ENCODE assay signal across 15 cellular contexts in genomic region chr19:5103812-5104410, GRCh38.
DNase-seq lines count a peak whose midpoint lies in the region; ATAC-seq and TF ChIP-seq lines count a peak whose summit lies in the region.
"Had no signal": no experiment of that assay in that cellular context is flagged by ENCODE, and none has a peak within 500 bp of the region (broad histone marks: within the 10 kb centered on the region; RNA-seq: fewer than 3 reads in every experiment).

No MANE protein-coding gene starts in this region.

- H3K4me3 Mint-ChIP-seq in chondrocyte (ENCODE audit: unreplicated experiment): no peak overlapping the region

- peaks cover 17% of the 10 kb centered on the region for H3K9me3 Mint-ChIP-seq in chondrocyte (ENCODE audit: low read depth)

- peak overlapping the region; percentile 41 for H3K27ac Mint-ChIP-seq in chondrocyte (ENCODE audit: unreplicated experiment)

- no peak for TF ChIP-seq CTCF in chondrocyte (IDR thresholded peaks at IDR 0.05)

- no peak for ATAC-seq in HG03432 (IDR thresholded peaks at IDR 0.05; ENCODE audit: unreplicated experiment)

- H3K27ac ChIP-seq in layer of hippocampus (ENCODE audit: low read depth, low read length): peak overlapping the region; percentile 57
- peak overlapping the region; percentile 35 for H3K27ac ChIP-seq in substantia nigra (ENCODE audit: low read depth, low read length, poor library complexity, severe bottlenecking)
- H3K27ac ChIP-seq: 22Rv1, ovary had no signal

- no peaks in the 10 kb centered on the region for H3K27me3 ChIP-seq in layer of hippocampus (ENCODE audit: control insufficient read depth, insufficient read depth, low read length)
- H3K27me3 ChIP-seq: BE2C, ovary had no signal

- H3K36me3 Mint-ChIP-seq in chondrocyte (ENCODE audit: low read depth): peaks cover 21% of the 10 kb centered on the region

- DNase-seq in DMS79 treated with DMSO at 0.1 percent for 48 hours (lab: John Stamatoyannopoulos, UW) (peak; percentile 38), DMS79 (lab: John Stamatoyannopoulos, UW) (no peak), chondrocyte (ENCODE audit: low spot score) (no peak), substantia nigra (lab: John Stamatoyannopoulos, UW) (peak in 11 of 49 donors; percentile 17 to 55 (median 28)), kidney tubule cell (ENCODE audit: low spot score) (no peak), SIG-M5 (lab: John Stamatoyannopoulos, UW) (no peak)
- DNase-seq: activated CD4-positive, alpha-beta T cell treated with anti-CD3 and anti-CD28 coated beads, Interleukin-2, amount 50 U/mL, for 4 hours; activated naive CD4-positive, alpha-beta T cell treated with Interleukin-2 at 50 U/mL for 16 hours; Karpas-422; NCI-H510A treated with DMSO at 0.1 percent for 48 hours; ovary had no signal

- no peaks in the 10 kb centered on the region for H3K27me3 Mint-ChIP-seq in chondrocyte (ENCODE audit: low read depth)

- H3K4me1 Mint-ChIP-seq in chondrocyte (ENCODE audit: low read depth): peaks cover 29% of the 10 kb centered on the region
